Comparison of ENCODE assay signal across 16 cellular contexts in the genomic region with DNA sequence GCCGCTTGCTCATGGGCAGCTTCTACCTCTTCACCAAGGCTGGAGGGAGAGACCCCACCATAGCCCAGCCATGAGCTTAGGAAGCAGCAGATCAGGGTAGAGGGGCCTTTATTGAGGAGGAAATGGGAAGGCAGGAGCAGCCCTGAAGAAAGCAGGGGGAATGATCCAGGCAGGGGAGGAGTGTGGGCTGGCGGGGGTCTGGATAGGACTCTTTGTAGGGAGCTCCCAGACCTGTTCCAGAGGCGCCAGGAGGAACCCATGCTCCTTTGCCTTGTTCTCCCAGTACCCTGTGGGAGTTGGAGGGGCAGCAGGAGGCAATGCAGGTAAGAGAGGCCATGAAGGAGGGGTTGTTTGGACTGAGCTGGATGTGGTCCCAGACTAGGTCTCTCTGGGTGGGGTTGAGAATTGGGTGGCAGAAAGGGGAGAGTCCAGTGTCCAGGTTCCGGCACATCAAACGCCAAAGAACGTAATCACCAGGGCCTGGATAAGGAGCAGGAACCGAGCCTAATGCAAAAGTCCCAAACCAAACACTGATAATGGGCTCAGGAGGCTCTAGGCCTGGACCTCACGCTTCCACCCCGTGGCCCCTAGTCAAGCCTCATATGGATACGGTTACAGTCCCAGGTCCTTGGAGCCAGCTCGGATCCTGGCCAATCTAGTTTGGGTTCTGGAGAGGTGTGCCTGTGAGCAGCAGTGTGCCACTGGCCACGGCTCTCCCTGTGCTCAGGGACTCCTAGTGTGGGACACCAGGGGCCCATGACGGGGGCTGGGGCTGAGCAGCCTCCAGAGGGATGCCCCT. TPM values are rescaled to one million over a fixed set of nuclear protein-coding genes. Genes with fewer than 3 reads are reported as not detected.
A peak's percentile ranks its signal among the peaks of the same experiment; 100 is the strongest.
DNase-seq lines count a peak whose midpoint lies in the region; ATAC-seq, FAIRE-seq and TF ChIP-seq lines count a peak whose summit lies in the region.
"Had no signal": no experiment of that assay in that cellular context is flagged by ENCODE, and none has a peak within 500 bp of the region (broad histone marks: within the 10 kb centered on the region; RNA-seq: fewer than 3 reads in every experiment).

No MANE protein-coding gene starts in this region.

- no peak overlapping the region for H2AFZ ChIP-seq in HepG2 (ENCODE audit: low read length)

- H3K36me3 ChIP-seq in HepG2 (replicated peaks in 1 of 2; ENCODE audit: control insufficient read depth in 1 of 2, insufficient read depth in 2 of 2, low read length in 2 of 2) (no peaks in the 10 kb centered on the region), right lobe of liver (no peaks in the 10 kb centered on the region), stomach (no peaks in the 10 kb centered on the region)
- H3K36me3 ChIP-seq: BLaER1 had no signal

- TF ChIP-seq CTCF in HepG2 (CRISPR knock-in tag; IDR thresholded peaks at IDR 0.05) (no peak), right lobe of liver (IDR thresholded peaks at IDR 0.05) (no peak), nephron progenitor cell (IDR thresholded peaks at IDR 0.05) (no peak), stomach (IDR thresholded peaks at IDR 0.05) (no peak)

- POLR2A ChIA-PET in HepG2 (lab: Yijun Ruan, JAX), result interaction anchor here (1.1 to 4.5 kb wide), 4 partner anchors 9 to 31 kb away, joined by 3 to 31 read pairs (median 6); no protein-coding TSS in a partner anchor

- H3K27ac ChIP-seq in HepG2 (ENCODE audit: extremely low read length, insufficient read depth, low read length) (no peak overlapping the region), right lobe of liver (no peak overlapping the region), stomach (peak overlapping the region; percentile 64 to 78 (median 75)), caudate nucleus (ENCODE audit: low read depth, low read length) (no peak overlapping the region)
- H3K27ac ChIP-seq: BLaER1, HL-60 had no signal

- BruUV-seq in HepG2 (replicated peaks; lab: Mats Ljungman, UMichigan), result no TSS peak

- H3K27me3 Mint-ChIP-seq in nephron progenitor cell (ENCODE audit: low read depth, poor library complexity), result peaks cover 18% of the 10 kb centered on the region
- H3K27me3 Mint-ChIP-seq in activated CD4-positive, alpha-beta T cell treated with anti-CD3 and anti-CD28 coated beads, Interleukin-2, amount 10 ng/mL, durations not matched to agents 24 days and 14 days, result peaks cover 7% of the 10 kb centered on the region

- H3K27ac Mint-ChIP-seq in nephron progenitor cell, result peak overlapping the region; percentile 72
- H3K27ac Mint-ChIP-seq in activated CD4-positive, alpha-beta T cell treated with anti-CD3 and anti-CD28 coated beads, Interleukin-2, amount 10 ng/mL, durations not matched to agents 24 days and 14 days, result no peak overlapping the region
- H3K27ac Mint-ChIP-seq: CD8-positive, alpha-beta memory T cell had no signal

- no peak overlapping the region for H3K4me3 Mint-ChIP-seq in nephron progenitor cell
- no peak overlapping the region for H3K4me3 Mint-ChIP-seq in activated CD4-positive, alpha-beta T cell treated with anti-CD3 and anti-CD28 coated beads, Interleukin-2, amount 10 ng/mL, durations not matched to agents 24 days and 14 days
- H3K4me3 Mint-ChIP-seq: CD8-positive, alpha-beta memory T cell had no signal

- 74% methylated on average over 12 of the region's 13 CpGs for WGBS in HepG2 (ENCODE audit: low lambda C conversion rate)
- WGBS in right lobe of liver (ENCODE audit: insufficient coverage, low coverage, low lambda C conversion rate, missing lambda C conversion rate), result 82% methylated on average over 7 of the region's 13 CpGs
- 38 to 66% (median 59%) methylated on average over 10 to 13 of the region's 13 CpGs for WGBS in stomach, 5 donors

- intact Hi-C loops in HepG2 (cut with micrococcal nuclease; ENCODE audit: unreplicated experiment) (no loop called here), right lobe of liver (cut with DNase I) (no loop called here), stomach (cut with DNase I; ENCODE audit: low total_unique reads) (no loop called here)
- intact Hi-C loops in activated CD4-positive, alpha-beta T cell treated with anti-CD3 and anti-CD28 coated beads, Interleukin-2, amount 10 ng/mL, durations not matched to agents 24 days and 14 days (cut with micrococcal nuclease), result no loop called here

- H3K4me1 Mint-ChIP-seq in nephron progenitor cell, result peaks cover 14% of the 10 kb centered on the region
- H3K4me1 Mint-ChIP-seq in activated CD4-positive, alpha-beta T cell treated with anti-CD3 and anti-CD28 coated beads, Interleukin-2, amount 10 ng/mL, durations not matched to agents 24 days and 14 days, result no peaks in the 10 kb centered on the region
- H3K4me1 Mint-ChIP-seq: CD8-positive, alpha-beta memory T cell had no signal

- no peaks in the 10 kb centered on the region for H3K36me3 Mint-ChIP-seq in nephron progenitor cell (ENCODE audit: low read depth)
- H3K36me3 Mint-ChIP-seq in activated CD4-positive, alpha-beta T cell treated with anti-CD3 and anti-CD28 coated beads, Interleukin-2, amount 10 ng/mL, durations not matched to agents 24 days and 14 days (ENCODE audit: low read depth), result no peaks in the 10 kb centered on the region
- H3K36me3 Mint-ChIP-seq: CD8-positive, alpha-beta memory T cell had no signal

- no peaks in the 10 kb centered on the region for H3K9me3 Mint-ChIP-seq in nephron progenitor cell
- no peaks in the 10 kb centered on the region for H3K9me3 Mint-ChIP-seq in activated CD4-positive, alpha-beta T cell treated with anti-CD3 and anti-CD28 coated beads, Interleukin-2, amount 10 ng/mL, durations not matched to agents 24 days and 14 days
- H3K9me3 Mint-ChIP-seq: CD8-positive, alpha-beta memory T cell had no signal

- H3K79me2 ChIP-seq in HepG2 (ENCODE audit: insufficient read depth, low read length), result no peaks in the 10 kb centered on the region

- no peak overlapping the region for H3K9ac ChIP-seq in HepG2 (ENCODE audit: insufficient read depth, low read depth, low read length)
- H3K9ac ChIP-seq: BLaER1 had no signal

- FAIRE-seq in HepG2 (lab: Jason Lieb, UNC), result no peak
- FAIRE-seq: H54 had no signal

- DNase-seq in HepG2 (ENCODE audit: low spot score) (no peak), right lobe of liver (no peak), nephron progenitor cell (no peak), stomach (peak; percentile 89), GOT3 (lab: John Stamatoyannopoulos, UW) (no peak), caudate nucleus (lab: John Stamatoyannopoulos, UW) (no peak)
- no peak for DNase-seq in activated CD4-positive, alpha-beta T cell treated with anti-CD3 and anti-CD28 coated beads, Interleukin-2, amount 10 ng/mL, durations not matched to agents 24 days and 14 days
- DNase-seq: 8988T; AML-193; CD8-positive, alpha-beta memory T cell; DMS53; GF-D8 had no signal

- TF ChIP-seq POLR2A in HepG2 (IDR thresholded peaks at IDR 0.05; ENCODE audit: insufficient read depth in 1 of 2, low read depth in 2 of 2, low read length in 2 of 2) (no peak), right lobe of liver (IDR thresholded peaks at IDR 0.05) (no peak), stomach (IDR thresholded peaks at IDR 0.05) (no peak)

- no peak for TF ChIP-seq EP300 in HepG2 (IDR thresholded peaks at IDR 0.05; ENCODE audit: low read depth in 2 of 2, low read length in 2 of 2)
- TF ChIP-seq EP300 in HepG2 (CRISPR knock-in tag; IDR thresholded peaks at IDR 0.05; ENCODE audit: borderline replicate concordance), result no peak
- TF ChIP-seq EP300 in stomach (IDR thresholded peaks at IDR 0.05), result no peak

- CTCF ChIA-PET in HepG2 (lab: Yijun Ruan, JAX; ENCODE audit: low intra/inter-chr PET ratio, low total read pairs), result no interaction called here

- ATAC-seq in HepG2 (no peak; the same call in 1 of the 3 replicates), right lobe of liver (no peak), esophagus mucosa (peak; percentile 8)

- H3K4me3 ChIP-seq in HepG2 (replicated peaks in 1 of 3; ENCODE audit: insufficient read depth in 1 of 3, low read depth in 2 of 3, low read length in 3 of 3), result no peak overlapping the region
- no peak overlapping the region for H3K4me3 ChIP-seq in right lobe of liver
- no peak overlapping the region for H3K4me3 ChIP-seq in stomach
- H3K4me3 ChIP-seq: BLaER1 had no signal

- H3K27me3 ChIP-seq in HepG2 (ENCODE audit: control insufficient read depth in 1 of 2, insufficient read depth in 2 of 2, low read length in 2 of 2), result no peaks in the 10 kb centered on the region
- no peaks in the 10 kb centered on the region for H3K27me3 ChIP-seq in right lobe of liver
- H3K27me3 ChIP-seq in stomach, result no peaks in the 10 kb centered on the region
- H3K27me3 ChIP-seq: BLaER1 had no signal

- TF ChIP-seq RAD21 in HepG2 (CRISPR knock-in tag; IDR thresholded peaks at IDR 0.05), result no peak

- in situ Hi-C loops in HepG2 (cut with HindIII; ENCODE audit: extremely low pct_ligation_motif_present, low pct_unique_long_range_greater_than_20kb), result no loop called here

- no peaks in the 10 kb centered on the region for H4K20me1 ChIP-seq in HepG2 (ENCODE audit: insufficient read depth, low read length)
- H4K20me1 ChIP-seq: BLaER1 had no signal

- H3K4me1 ChIP-seq in HepG2 (ENCODE audit: insufficient read depth, low read length) (peaks cover 61% of the 10 kb centered on the region), right lobe of liver (no peaks in the 10 kb centered on the region), stomach (peaks cover 8 to 31% (median 19%) of the 10 kb centered on the region in 4 donors)

- H3K9me3 ChIP-seq in HepG2 (ENCODE audit: low read length) (no peaks in the 10 kb centered on the region), right lobe of liver (no peaks in the 10 kb centered on the region), stomach (no peaks in the 10 kb centered on the region)
- H3K9me3 ChIP-seq: BLaER1 had no signal

- no peak overlapping the region for H3K4me2 ChIP-seq in HepG2 (ENCODE audit: low read depth, low read length)

RNA-seq across cellular contexts. Expression of a gene that starts 12.1 kb away (rescaled TPM):
- total RNA-seq in HepG2 (2016; rRNA removed; fragmentation: Illumina TruSeq; extraction: Trizol) (225 and 502 TPM in 2 replicates), right lobe of liver (under 1 TPM in 1 of 6 experiments, not detected in 5; 0.31 TPM), esophagus mucosa (not detected), stomach (over 10,000 TPM in 1 of 5 donors, 1,000 to 10,000 TPM in 3, 100 to 1,000 TPM in 1; 101 to 32,926 (median 1,172) TPM)
- 33.5 and 35.5 TPM in 2 replicates for total RNA-seq in HepG2 (2016; cell fraction: cytosol; rRNA removed; fragmentation: Illumina TruSeq; extraction: Trizol; ENCODE audit: low read depth)
- total RNA-seq in HepG2 (2016; cell fraction: insoluble cytoplasmic fraction; rRNA removed; fragmentation: Illumina TruSeq; extraction: Trizol), result 215 and 502 TPM in 2 replicates
- total RNA-seq in HepG2 (2016; cell fraction: membrane; rRNA removed; fragmentation: Illumina TruSeq; extraction: Trizol), result 52.5 and 53.3 TPM in 2 replicates
- 408 and 459 TPM in 2 replicates for total RNA-seq in HepG2 (2016; cell fraction: nucleus; rRNA removed; fragmentation: Illumina TruSeq; extraction: Trizol)
- polyA plus RNA-seq in HepG2 (2011; rRNA removed) (397 and 426 TPM in 2 replicates), stomach (over 10,000 TPM in 2 of 3 donors, 1,000 to 10,000 TPM in 1; 8,432 to 48,206 (median 26,682) TPM)
- 243 and 350 TPM in 2 replicates for polyA plus RNA-seq in HepG2 (2011; cell fraction: cytosol; rRNA removed)
- polyA plus RNA-seq in HepG2 (2011; cell fraction: nucleus; rRNA removed), result 216 and 252 TPM in 2 replicates
- polyA plus RNA-seq in HepG2 (2012), result 62.0 and 149 TPM in 2 replicates
- polyA plus RNA-seq in HepG2 (2016; cell fraction: cytosol; fragmentation: Illumina TruSeq; extraction: Trizol; ENCODE audit: low read depth), result 47.7 and 50.1 TPM in 2 replicates
- 245 and 256 TPM in 2 replicates for polyA plus RNA-seq in HepG2 (2016; cell fraction: insoluble cytoplasmic fraction; fragmentation: Illumina TruSeq; extraction: Trizol; ENCODE audit: low read depth)
- polyA plus RNA-seq in HepG2 (2016; cell fraction: membrane; fragmentation: Illumina TruSeq; extraction: Trizol; ENCODE audit: low read depth), result 48.1 and 51.7 TPM in 2 replicates
- polyA plus RNA-seq in HepG2 (2016; cell fraction: nucleus; fragmentation: Illumina TruSeq; extraction: Trizol; ENCODE audit: insufficient read depth, low read depth), result 704 and 739 TPM in 2 replicates
- 0.21 and 469 TPM in 2 replicates for polyA minus RNA-seq in HepG2 (2011; rRNA and poly(A)+ RNA removed; ENCODE audit: low replicate concordance)
- 339 and 439 TPM in 2 replicates for polyA minus RNA-seq in HepG2 (2011; cell fraction: cytosol; rRNA and poly(A)+ RNA removed)
- polyA minus RNA-seq in HepG2 (2011; cell fraction: nucleus; rRNA and poly(A)+ RNA removed), result 61.8 and 63.7 TPM in 2 replicates
- not detected in 2 replicates for total RNA-seq in activated CD4-positive, alpha-beta T cell treated with anti-CD3 and anti-CD28 coated beads, Interleukin-2, amount 10 ng/mL, durations not matched to agents 24 days and 14 days
- total RNA-seq: CD8-positive, alpha-beta memory T cell had no signal
- polyA plus RNA-seq: CD8-positive, alpha-beta memory T cell had no signal

RNA-seq across cellular contexts. Expression of a gene that starts 20.4 kb away (rescaled TPM):
- total RNA-seq in HepG2 (2016; rRNA removed; fragmentation: Illumina TruSeq; extraction: Trizol), result 1.5 and 3.0 TPM in 2 replicates
- 3.2 and 3.7 TPM in 2 replicates for total RNA-seq in HepG2 (2016; cell fraction: cytosol; rRNA removed; fragmentation: Illumina TruSeq; extraction: Trizol; ENCODE audit: low read depth)
- 1.2 and 2.7 TPM in 2 replicates for total RNA-seq in HepG2 (2016; cell fraction: insoluble cytoplasmic fraction; rRNA removed; fragmentation: Illumina TruSeq; extraction: Trizol)
- total RNA-seq in HepG2 (2016; cell fraction: membrane; rRNA removed; fragmentation: Illumina TruSeq; extraction: Trizol), result 6.5 and 6.6 TPM in 2 replicates
- 3.2 and 4.8 TPM in 2 replicates for total RNA-seq in HepG2 (2016; cell fraction: nucleus; rRNA removed; fragmentation: Illumina TruSeq; extraction: Trizol)
- 7.1 and 7.4 TPM in 2 replicates for polyA plus RNA-seq in HepG2 (2011; rRNA removed)
- polyA plus RNA-seq in HepG2 (2011; cell fraction: cytosol; rRNA removed), result 6.7 TPM in 2 replicates
- polyA plus RNA-seq in HepG2 (2011; cell fraction: nucleus; rRNA removed), result 11.2 and 14.1 TPM in 2 replicates
- polyA plus RNA-seq in HepG2 (2012), result 2.5 and 2.9 TPM in 2 replicates
- 5.9 and 6.1 TPM in 2 replicates for polyA plus RNA-seq in HepG2 (2016; cell fraction: cytosol; fragmentation: Illumina TruSeq; extraction: Trizol; ENCODE audit: low read depth)
- polyA plus RNA-seq in HepG2 (2016; cell fraction: insoluble cytoplasmic fraction; fragmentation: Illumina TruSeq; extraction: Trizol; ENCODE audit: low read depth), result 3.0 and 3.6 TPM in 2 replicates
- polyA plus RNA-seq in HepG2 (2016; cell fraction: membrane; fragmentation: Illumina TruSeq; extraction: Trizol; ENCODE audit: low read depth), result 10.2 and 10.3 TPM in 2 replicates
- polyA plus RNA-seq in HepG2 (2016; cell fraction: nucleus; fragmentation: Illumina TruSeq; extraction: Trizol; ENCODE audit: insufficient read depth, low read depth), result 11.8 and 13.3 TPM in 2 replicates
- 2.6 and 8.3 TPM in 2 replicates for polyA minus RNA-seq in HepG2 (2011; rRNA and poly(A)+ RNA removed; ENCODE audit: low replicate concordance)
- polyA minus RNA-seq in HepG2 (2011; cell fraction: cytosol; rRNA and poly(A)+ RNA removed), result 0.89 and 2.1 TPM in 2 replicates
- 3.4 and 3.5 TPM in 2 replicates for polyA minus RNA-seq in HepG2 (2011; cell fraction: nucleus; rRNA and poly(A)+ RNA removed)
- 1 to 10 TPM in 5 of 6 experiments, under 1 TPM in 1; 0.68 to 3.0 (median 1.9) TPM for total RNA-seq in right lobe of liver
- 2.2 TPM for total RNA-seq in esophagus mucosa
- 10 to 100 TPM in 1 of 5 donors, 1 to 10 TPM in 3, under 1 TPM in 1; 0.29 to 22.2 (median 3.1) TPM for total RNA-seq in stomach
- polyA plus RNA-seq in stomach, result 1 to 10 TPM; 2.9 to 4.4 (median 4.1) TPM
- total RNA-seq in activated CD4-positive, alpha-beta T cell treated with anti-CD3 and anti-CD28 coated beads, Interleukin-2, amount 10 ng/mL, durations not matched to agents 24 days and 14 days, result 4.7 and 6.8 TPM in 2 replicates

RNA-seq across cellular contexts. Expression of a gene that starts 21.3 kb away (rescaled TPM):
- total RNA-seq in HepG2 (2016; rRNA removed; fragmentation: Illumina TruSeq; extraction: Trizol) (1.2 TPM in 1 of 2 replicates, not detected in the other), right lobe of liver (1 to 10 TPM in 5 of 6 experiments, not detected in 1; 1.3 to 3.1 (median 2.7) TPM), esophagus mucosa (2.2 TPM), stomach (10 to 100 TPM in 3 of 5 donors, 1 to 10 TPM in 2; 4.4 to 77.0 (median 27.8) TPM)
- 0.91 TPM in 1 of 2 replicates, not detected in the other for total RNA-seq in HepG2 (2016; cell fraction: cytosol; rRNA removed; fragmentation: Illumina TruSeq; extraction: Trizol; ENCODE audit: low read depth)
- 0.50 TPM in 1 of 2 replicates, not detected in the other for total RNA-seq in HepG2 (2016; cell fraction: insoluble cytoplasmic fraction; rRNA removed; fragmentation: Illumina TruSeq; extraction: Trizol)
- total RNA-seq in HepG2 (2016; cell fraction: membrane; rRNA removed; fragmentation: Illumina TruSeq; extraction: Trizol), result not detected in 2 replicates
- total RNA-seq in HepG2 (2016; cell fraction: nucleus; rRNA removed; fragmentation: Illumina TruSeq; extraction: Trizol), result 0.88 and 1.6 TPM in 2 replicates
- polyA plus RNA-seq in HepG2 (2011; rRNA removed) (0.74 and 0.92 TPM in 2 replicates), stomach (1 to 10 TPM in 2 of 3 donors, not detected in 1; 1.9 to 4.8 TPM)
- polyA plus RNA-seq in HepG2 (2011; cell fraction: cytosol; rRNA removed), result 0.15 and 0.34 TPM in 2 replicates
- polyA plus RNA-seq in HepG2 (2011; cell fraction: nucleus; rRNA removed), result 26.8 and 42.0 TPM in 2 replicates
- 3.7 and 5.4 TPM in 2 replicates for polyA plus RNA-seq in HepG2 (2012)
- not detected in 2 replicates for polyA plus RNA-seq in HepG2 (2016; cell fraction: cytosol; fragmentation: Illumina TruSeq; extraction: Trizol; ENCODE audit: low read depth)
- not detected in 2 replicates for polyA plus RNA-seq in HepG2 (2016; cell fraction: insoluble cytoplasmic fraction; fragmentation: Illumina TruSeq; extraction: Trizol; ENCODE audit: low read depth)
- not detected in 2 replicates for polyA plus RNA-seq in HepG2 (2016; cell fraction: membrane; fragmentation: Illumina TruSeq; extraction: Trizol; ENCODE audit: low read depth)
- polyA plus RNA-seq in HepG2 (2016; cell fraction: nucleus; fragmentation: Illumina TruSeq; extraction: Trizol; ENCODE audit: insufficient read depth, low read depth), result 10.5 and 24.2 TPM in 2 replicates
- polyA minus RNA-seq in HepG2 (2011; rRNA and poly(A)+ RNA removed; ENCODE audit: low replicate concordance), result 0.30 TPM in 1 of 2 replicates, not detected in the other
- polyA minus RNA-seq in HepG2 (2011; cell fraction: cytosol; rRNA and poly(A)+ RNA removed), result not detected in 2 replicates
- 3.6 and 5.6 TPM in 2 replicates for polyA minus RNA-seq in HepG2 (2011; cell fraction: nucleus; rRNA and poly(A)+ RNA removed)
- not detected in 2 replicates for total RNA-seq in activated CD4-positive, alpha-beta T cell treated with anti-CD3 and anti-CD28 coated beads, Interleukin-2, amount 10 ng/mL, durations not matched to agents 24 days and 14 days
- total RNA-seq: CD8-positive, alpha-beta memory T cell had no signal
- polyA plus RNA-seq: CD8-positive, alpha-beta memory T cell had no signal

RNA-seq across cellular contexts. Expression of a gene that starts 23.9 kb away (rescaled TPM):
- total RNA-seq in HepG2 (2016; rRNA removed; fragmentation: Illumina TruSeq; extraction: Trizol) (12.8 and 13.3 TPM in 2 replicates), right lobe of liver (1 to 10 TPM; 4.5 to 9.2 (median 6.6) TPM), esophagus mucosa (10.9 TPM), stomach (100 to 1,000 TPM in 1 of 5 donors, 10 to 100 TPM in 2, 1 to 10 TPM in 2; 6.4 to 130 (median 12.9) TPM)
- total RNA-seq in HepG2 (2016; cell fraction: cytosol; rRNA removed; fragmentation: Illumina TruSeq; extraction: Trizol; ENCODE audit: low read depth), result 7.3 and 10.0 TPM in 2 replicates
- 10.9 and 15.1 TPM in 2 replicates for total RNA-seq in HepG2 (2016; cell fraction: insoluble cytoplasmic fraction; rRNA removed; fragmentation: Illumina TruSeq; extraction: Trizol)
- 15.3 and 15.8 TPM in 2 replicates for total RNA-seq in HepG2 (2016; cell fraction: membrane; rRNA removed; fragmentation: Illumina TruSeq; extraction: Trizol)
- total RNA-seq in HepG2 (2016; cell fraction: nucleus; rRNA removed; fragmentation: Illumina TruSeq; extraction: Trizol), result 9.0 and 11.5 TPM in 2 replicates
- polyA plus RNA-seq in HepG2 (2011; rRNA removed) (18.7 and 21.6 TPM in 2 replicates), stomach (10 to 100 TPM; 12.1 to 19.5 (median 14.0) TPM)
- 7.6 and 16.3 TPM in 2 replicates for polyA plus RNA-seq in HepG2 (2011; cell fraction: cytosol; rRNA removed)
- 14.8 and 19.8 TPM in 2 replicates for polyA plus RNA-seq in HepG2 (2011; cell fraction: nucleus; rRNA removed)
- polyA plus RNA-seq in HepG2 (2012), result 4.8 and 7.7 TPM in 2 replicates
- 8.4 and 9.0 TPM in 2 replicates for polyA plus RNA-seq in HepG2 (2016; cell fraction: cytosol; fragmentation: Illumina TruSeq; extraction: Trizol; ENCODE audit: low read depth)
- 13.2 and 14.2 TPM in 2 replicates for polyA plus RNA-seq in HepG2 (2016; cell fraction: insoluble cytoplasmic fraction; fragmentation: Illumina TruSeq; extraction: Trizol; ENCODE audit: low read depth)
- 12.3 and 14.8 TPM in 2 replicates for polyA plus RNA-seq in HepG2 (2016; cell fraction: membrane; fragmentation: Illumina TruSeq; extraction: Trizol; ENCODE audit: low read depth)
- polyA plus RNA-seq in HepG2 (2016; cell fraction: nucleus; fragmentation: Illumina TruSeq; extraction: Trizol; ENCODE audit: insufficient read depth, low read depth), result 26.4 and 27.9 TPM in 2 replicates
- 22.8 and 39.7 TPM in 2 replicates for polyA minus RNA-seq in HepG2 (2011; rRNA and poly(A)+ RNA removed; ENCODE audit: low replicate concordance)
- 9.2 and 12.8 TPM in 2 replicates for polyA minus RNA-seq in HepG2 (2011; cell fraction: cytosol; rRNA and poly(A)+ RNA removed)
- polyA minus RNA-seq in HepG2 (2011; cell fraction: nucleus; rRNA and poly(A)+ RNA removed), result 9.1 and 10.8 TPM in 2 replicates
- total RNA-seq in activated CD4-positive, alpha-beta T cell treated with anti-CD3 and anti-CD28 coated beads, Interleukin-2, amount 10 ng/mL, durations not matched to agents 24 days and 14 days, result 14.1 and 14.9 TPM in 2 replicates

RNA-seq across cellular contexts. Expression of a gene that starts 28.2 kb away (rescaled TPM):
- total RNA-seq in HepG2 (2016; rRNA removed; fragmentation: Illumina TruSeq; extraction: Trizol), result 321 and 480 TPM in 2 replicates
- 182 and 204 TPM in 2 replicates for total RNA-seq in HepG2 (2016; cell fraction: cytosol; rRNA removed; fragmentation: Illumina TruSeq; extraction: Trizol; ENCODE audit: low read depth)
- 330 and 503 TPM in 2 replicates for total RNA-seq in HepG2 (2016; cell fraction: insoluble cytoplasmic fraction; rRNA removed; fragmentation: Illumina TruSeq; extraction: Trizol)
- total RNA-seq in HepG2 (2016; cell fraction: membrane; rRNA removed; fragmentation: Illumina TruSeq; extraction: Trizol), result 320 and 325 TPM in 2 replicates
- total RNA-seq in HepG2 (2016; cell fraction: nucleus; rRNA removed; fragmentation: Illumina TruSeq; extraction: Trizol), result 122 and 129 TPM in 2 replicates
- 253 and 320 TPM in 2 replicates for polyA plus RNA-seq in HepG2 (2011; rRNA removed)
- 433 and 522 TPM in 2 replicates for polyA plus RNA-seq in HepG2 (2011; cell fraction: cytosol; rRNA removed)
- 91.8 and 123 TPM in 2 replicates for polyA plus RNA-seq in HepG2 (2011; cell fraction: nucleus; rRNA removed)
- 249 and 333 TPM in 2 replicates for polyA plus RNA-seq in HepG2 (2012)
- 294 and 323 TPM in 2 replicates for polyA plus RNA-seq in HepG2 (2016; cell fraction: cytosol; fragmentation: Illumina TruSeq; extraction: Trizol; ENCODE audit: low read depth)
- 735 and 804 TPM in 2 replicates for polyA plus RNA-seq in HepG2 (2016; cell fraction: insoluble cytoplasmic fraction; fragmentation: Illumina TruSeq; extraction: Trizol; ENCODE audit: low read depth)
- polyA plus RNA-seq in HepG2 (2016; cell fraction: membrane; fragmentation: Illumina TruSeq; extraction: Trizol; ENCODE audit: low read depth), result 428 and 438 TPM in 2 replicates
- 298 and 310 TPM in 2 replicates for polyA plus RNA-seq in HepG2 (2016; cell fraction: nucleus; fragmentation: Illumina TruSeq; extraction: Trizol; ENCODE audit: insufficient read depth, low read depth)
- polyA minus RNA-seq in HepG2 (2011; rRNA and poly(A)+ RNA removed; ENCODE audit: low replicate concordance), result 74.4 and 157 TPM in 2 replicates
- 41.7 and 56.4 TPM in 2 replicates for polyA minus RNA-seq in HepG2 (2011; cell fraction: cytosol; rRNA and poly(A)+ RNA removed)
- 32.9 and 43.8 TPM in 2 replicates for polyA minus RNA-seq in HepG2 (2011; cell fraction: nucleus; rRNA and poly(A)+ RNA removed)
- 100 to 1,000 TPM in 1 of 6 experiments, 10 to 100 TPM in 5; 61.8 to 104 (median 75.6) TPM for total RNA-seq in right lobe of liver
- total RNA-seq in esophagus mucosa, result 189 TPM
- total RNA-seq in stomach, result 100 to 1,000 TPM in 2 of 5 donors, 10 to 100 TPM in 3; 11.9 to 159 (median 68.7) TPM
- polyA plus RNA-seq in stomach, result 100 to 1,000 TPM; 308 to 343 (median 323) TPM
- total RNA-seq in activated CD4-positive, alpha-beta T cell treated with anti-CD3 and anti-CD28 coated beads, Interleukin-2, amount 10 ng/mL, durations not matched to agents 24 days and 14 days, result 367 and 376 TPM in 2 replicates

Comparison
In these comparisons a context has a peak if more than half of its experiments do, and no peak if none do; other contexts are left out.
1. RNA of a gene that starts 12.1 kb away (total RNA-seq): 101 to 32,926 TPM in stomach and 33.5 to 502 TPM in HepG2; 0.31 TPM in right lobe of liver, not detected in esophagus mucosa (single experiment) and not detected in activated CD4-positive, alpha-beta T cell treated with anti-CD3 and anti-CD28 coated beads, Interleukin-2, amount 10 ng/mL, durations not matched to agents 24 days and 14 days; every median in the first group is over 10 times any median in the second.
2. H3K27ac ChIP-seq: peak in stomach (5 of 5); none in HepG2 (single experiment), right lobe of liver (0 of 3) and caudate nucleus (single experiment).